8 cellular contexts compared by ENCODE assay signal in the genomic region with DNA sequence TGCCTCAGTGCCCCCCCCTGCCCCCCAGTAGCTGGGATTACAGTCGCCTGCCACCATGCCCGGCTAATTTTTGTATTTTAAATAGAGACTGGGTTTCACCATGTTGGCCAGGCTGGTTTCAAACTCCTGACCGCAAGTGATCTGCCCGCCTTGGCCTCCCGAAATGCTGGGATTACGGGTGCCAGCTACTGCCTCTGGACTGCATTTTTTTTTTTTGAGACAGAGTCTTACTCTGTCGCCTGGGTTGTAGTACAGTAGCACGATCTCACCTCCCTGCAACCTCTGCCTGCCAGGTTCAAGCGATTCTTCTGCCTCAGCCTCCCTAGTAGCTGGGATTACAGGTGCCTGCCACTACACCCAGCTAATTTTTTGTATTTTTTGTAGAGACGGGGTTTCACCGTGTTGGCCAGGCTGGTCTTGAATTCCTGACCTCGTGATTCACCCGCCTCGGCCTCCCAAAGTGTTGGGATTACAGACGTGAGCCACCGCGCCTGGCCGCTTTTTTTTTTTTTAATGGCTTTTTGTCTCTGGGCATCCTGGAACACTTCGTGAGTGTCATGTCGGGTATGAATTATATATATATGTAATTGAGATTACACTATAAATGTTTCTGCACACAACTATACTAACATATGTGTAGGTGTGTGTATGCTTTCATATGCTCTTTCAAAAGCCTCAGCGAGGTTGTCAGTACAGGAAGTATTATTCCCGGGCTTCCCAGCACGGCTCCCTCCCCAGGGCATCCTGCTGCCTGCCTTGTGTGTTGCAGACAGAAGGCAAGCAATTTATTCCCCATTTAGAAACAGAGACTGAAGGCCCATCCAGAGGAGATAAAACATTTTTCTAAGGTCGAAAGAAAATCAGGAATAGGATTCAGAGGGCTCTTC. TPM values are rescaled to one million over a fixed set of nuclear protein-coding genes. Genes with fewer than 3 reads are reported as not detected.
DNase-seq lines count a peak whose midpoint lies in the region; ATAC-seq and TF ChIP-seq lines count a peak whose summit lies in the region.
"Not testable (repeated sequence)": the region's sequence is repeated elsewhere in the genome, so short reads cannot be mapped to it uniquely, and the experiment has no call there.

No MANE protein-coding gene starts in this region.

- H3K79me1 ChIP-seq in mesendoderm (ENCODE audit: low read length), result not testable (repeated sequence)

- H2BK15ac ChIP-seq in mesendoderm (replicated peaks; ENCODE audit: low read depth), result not testable (repeated sequence)

- peak overlapping the region; percentile 17 for H3K9ac ChIP-seq in mesendoderm (ENCODE audit: low read length)

- H3K27ac ChIP-seq in CD4-positive, alpha-beta memory T cell (ENCODE audit: low read depth, low read length), result not testable (repeated sequence)
- peak overlapping the region; percentile 9 to 45 for H3K27ac ChIP-seq in breast epithelium
- H3K27ac ChIP-seq in gastroesophageal sphincter, result peak overlapping the region in 3 of 4 donors; percentile 49 to 81 (median 73)
- H3K27ac ChIP-seq in mesendoderm (ENCODE audit: low read depth, low read length), result peak overlapping the region; percentile 60

- not testable (repeated sequence) for H2AK5ac ChIP-seq in mesendoderm (ENCODE audit: low read length)

- not testable (repeated sequence) for H3K9me3 Mint-ChIP-seq in CD4-positive, alpha-beta memory T cell; activated CD4-positive, alpha-beta memory T cell treated with anti-CD3 and anti-CD28 coated beads for 36 hours; stimulated activated effector memory CD8-positive, alpha-beta T cell treated with anti-CD3 and anti-CD28 coated beads, Interleukin-12 subunit alpha, Interleukin-12 subunit beta, amount 100 ng/mL, for 72 hours

- not testable (repeated sequence) for H3K27me3 Mint-ChIP-seq in CD4-positive, alpha-beta memory T cell; activated CD4-positive, alpha-beta memory T cell treated with anti-CD3 and anti-CD28 coated beads for 36 hours

- POLR2A ChIA-PET in CD4-positive, alpha-beta memory T cell (lab: Charles Lee; ENCODE audit: partially characterized antibody), result interaction anchor here (1.9 kb wide), 1 partner anchor 19 kb away, joined by 10 read pairs; no protein-coding TSS in a partner anchor
- POLR2A ChIA-PET in activated CD4-positive, alpha-beta memory T cell treated with anti-CD3 and anti-CD28 coated beads for 36 hours (lab: Charles Lee), result not testable (repeated sequence)

- WGBS in gastroesophageal sphincter (ENCODE audit: low coverage in 1 of 2), 2 donors, result 43 to 60% methylated on average over 14 to 15 of the region's 24 CpGs
- no CpG with 5 or more reads among the region's 24 CpGs for WGBS in mesendoderm (ENCODE audit: extremely low coverage, insufficient coverage, low lambda C conversion rate)

- not testable (repeated sequence) for H2BK5ac ChIP-seq in mesendoderm (ENCODE audit: low read length)

- TF ChIP-seq POLR2A in breast epithelium (IDR thresholded peaks at IDR 0.05); gastroesophageal sphincter (IDR thresholded peaks at IDR 0.05): not testable (repeated sequence)

- peak overlapping the region; percentile 38 for H3K56ac ChIP-seq in mesendoderm (ENCODE audit: low read length)

- peaks cover 7 to 15% of the 10 kb centered on the region in 2 donors for H3K36me3 Mint-ChIP-seq in CD4-positive, alpha-beta memory T cell
- H3K36me3 Mint-ChIP-seq in activated CD4-positive, alpha-beta memory T cell treated with anti-CD3 and anti-CD28 coated beads for 36 hours, result peaks cover 20% of the 10 kb centered on the region
- peaks cover 96% of the 10 kb centered on the region for H3K36me3 Mint-ChIP-seq in stimulated activated effector memory CD8-positive, alpha-beta T cell treated with anti-CD3 and anti-CD28 coated beads, Interleukin-12 subunit alpha, Interleukin-12 subunit beta, amount 100 ng/mL, for 72 hours

- H2BK120ac ChIP-seq in mesendoderm (ENCODE audit: low read depth, low read length), result peak overlapping the region; percentile 69

- TF ChIP-seq CTCF in breast epithelium (IDR thresholded peaks at IDR 0.05), result peak in 1 of 3 donors; percentile 20
- TF ChIP-seq CTCF in gastroesophageal sphincter (IDR thresholded peaks at IDR 0.05), result not testable (repeated sequence)

- TF ChIP-seq EP300 in gastroesophageal sphincter (IDR thresholded peaks at IDR 0.05), result not testable (repeated sequence)

- not testable (repeated sequence) for H3K4me2 ChIP-seq in mesendoderm (ENCODE audit: low read length)

- peaks cover 13% of the 10 kb centered on the region for H3K36me3 ChIP-seq in CD4-positive, alpha-beta memory T cell (ENCODE audit: insufficient read depth, low read length)
- H3K36me3 ChIP-seq in breast epithelium; gastroesophageal sphincter; mesendoderm (ENCODE audit: control insufficient read depth, insufficient read depth, low read length): not testable (repeated sequence)

- H3K4ac ChIP-seq in mesendoderm (ENCODE audit: low read depth, low read length), result peak overlapping the region; percentile 50

- not testable (repeated sequence) for H3K23ac ChIP-seq in mesendoderm (ENCODE audit: low read length)

- H4K8ac ChIP-seq in mesendoderm (ENCODE audit: low read depth, low read length), result not testable (repeated sequence)

- H4K5ac ChIP-seq in mesendoderm (ENCODE audit: low read length), result not testable (repeated sequence)

- peak overlapping the region in 3 of 8 donors; percentile 25 to 57 (median 35) for H3K4me3 Mint-ChIP-seq in CD4-positive, alpha-beta memory T cell
- not testable (repeated sequence) for H3K4me3 Mint-ChIP-seq in activated CD4-positive, alpha-beta memory T cell treated with anti-CD3 and anti-CD28 coated beads for 36 hours; stimulated activated effector memory CD8-positive, alpha-beta T cell treated with anti-CD3 and anti-CD28 coated beads, Interleukin-12 subunit alpha, Interleukin-12 subunit beta, amount 100 ng/mL, for 72 hours

- DNase-seq in CD4-positive, alpha-beta memory T cell; activated CD4-positive, alpha-beta memory T cell treated with anti-CD3 and anti-CD28 coated beads for 36 hours; breast epithelium (ENCODE audit: low spot score in 2 of 2); stimulated activated effector memory CD8-positive, alpha-beta T cell treated with anti-CD3 and anti-CD28 coated beads, Interleukin-12 subunit alpha, Interleukin-12 subunit beta, amount 100 ng/mL, for 72 hours (ENCODE audit: low spot score in 2 of 2): not testable (repeated sequence)
- peak; percentile 56 for DNase-seq in HT-29 (ENCODE audit: low spot score)
- DNase-seq in NCI-H510A treated with DMSO at 0.1 percent for 48 hours (lab: John Stamatoyannopoulos, UW), result peak; percentile 17
- peak; percentile 84 for DNase-seq in mesendoderm

- peak overlapping the region in 6 of 7 donors; percentile 36 to 89 (median 71) for H3K27ac Mint-ChIP-seq in CD4-positive, alpha-beta memory T cell
- peak overlapping the region; percentile 44 for H3K27ac Mint-ChIP-seq in activated CD4-positive, alpha-beta memory T cell treated with anti-CD3 and anti-CD28 coated beads for 36 hours
- H3K27ac Mint-ChIP-seq in stimulated activated effector memory CD8-positive, alpha-beta T cell treated with anti-CD3 and anti-CD28 coated beads, Interleukin-12 subunit alpha, Interleukin-12 subunit beta, amount 100 ng/mL, for 72 hours, result peak overlapping the region; percentile 50

- H3K4me3 ChIP-seq in CD4-positive, alpha-beta memory T cell (ENCODE audit: low read length in 2 of 2); breast epithelium; gastroesophageal sphincter; mesendoderm (ENCODE audit: low read length): not testable (repeated sequence)

- peaks cover 76% of the 10 kb centered on the region for H3K4me1 ChIP-seq in CD4-positive, alpha-beta memory T cell (ENCODE audit: insufficient read depth, low read length)
- H3K4me1 ChIP-seq in breast epithelium (peaks cover 0 to 17% of the 10 kb centered on the region in 2 donors), gastroesophageal sphincter (peaks cover 3 to 95% (median 35%) of the 10 kb centered on the region in 3 donors), mesendoderm (ENCODE audit: control insufficient read depth, low read depth, low read length) (peaks cover 33% of the 10 kb centered on the region)

- H3K79me2 ChIP-seq in mesendoderm (ENCODE audit: control insufficient read depth, insufficient read depth, low read length), result peaks cover 77% of the 10 kb centered on the region

- peak overlapping the region; percentile 92 for H3K18ac ChIP-seq in mesendoderm (ENCODE audit: low read length)

- CTCF ChIA-PET in CD4-positive, alpha-beta memory T cell (lab: Charles Lee; ENCODE audit: partially characterized antibody), result interaction anchor here (1.4 to 2.3 kb wide), 2 partner anchors 8 to 19 kb away, joined by 3 to 8 read pairs; no protein-coding TSS in a partner anchor
- CTCF ChIA-PET in activated CD4-positive, alpha-beta memory T cell treated with anti-CD3 and anti-CD28 coated beads for 36 hours (lab: Charles Lee), result interaction anchor here (1.2 to 2.9 kb wide), 2 partner anchors 7 to 87 kb away, joined by 4 to 15 read pairs; no protein-coding TSS in a partner anchor

- ATAC-seq in gastroesophageal sphincter; stimulated activated effector memory CD8-positive, alpha-beta T cell treated with anti-CD3 and anti-CD28 coated beads, Interleukin-12 subunit alpha, Interleukin-12 subunit beta, amount 100 ng/mL, for 72 hours: not testable (repeated sequence)

- H3K4me1 Mint-ChIP-seq in CD4-positive, alpha-beta memory T cell, result peaks cover 39 to 90% (median 66%) of the 10 kb centered on the region in 4 donors
- peaks cover 70% of the 10 kb centered on the region for H3K4me1 Mint-ChIP-seq in activated CD4-positive, alpha-beta memory T cell treated with anti-CD3 and anti-CD28 coated beads for 36 hours (ENCODE audit: low read depth)
- H3K4me1 Mint-ChIP-seq in stimulated activated effector memory CD8-positive, alpha-beta T cell treated with anti-CD3 and anti-CD28 coated beads, Interleukin-12 subunit alpha, Interleukin-12 subunit beta, amount 100 ng/mL, for 72 hours, result peaks cover 62% of the 10 kb centered on the region

- intact Hi-C loops in CD4-positive, alpha-beta memory T cell (cut with micrococcal nuclease); activated CD4-positive, alpha-beta memory T cell treated with anti-CD3 and anti-CD28 coated beads for 36 hours (cut with micrococcal nuclease): not testable (repeated sequence)
- intact Hi-C loops in breast epithelium (cut with DNase I; ENCODE audit: low total_unique reads), result loop anchor here (1.0 kb wide), 1 partner anchor 45 kb away; no protein-coding TSS in a partner anchor

- not testable (repeated sequence) for H3K27me3 ChIP-seq in CD4-positive, alpha-beta memory T cell (ENCODE audit: insufficient read depth, low read length); breast epithelium; gastroesophageal sphincter; mesendoderm (ENCODE audit: insufficient read depth, low read length, poor library complexity)

- not testable (repeated sequence) for H3K9me3 ChIP-seq in CD4-positive, alpha-beta memory T cell (ENCODE audit: control insufficient read depth in 1 of 2, low read length in 2 of 2); breast epithelium; gastroesophageal sphincter

RNA-seq across cellular contexts. Expression of a gene that starts 47.6 kb away (rescaled TPM):
- 10 to 100 TPM; 68.6 to 70.1 TPM for total RNA-seq in CD4-positive, alpha-beta memory T cell
- 100 to 1,000 TPM; 153 to 156 TPM for polyA plus RNA-seq in CD4-positive, alpha-beta memory T cell
- 60.8 and 61.8 TPM in 2 replicates for total RNA-seq in HT-29 (2014; rRNA removed; shearing (Covaris generic))
- total RNA-seq in activated CD4-positive, alpha-beta memory T cell treated with anti-CD3 and anti-CD28 coated beads for 36 hours, result 100 to 1,000 TPM; 213 to 220 TPM
- total RNA-seq in breast epithelium (10 to 100 TPM; 51.2 to 63.4 (median 57.4) TPM), gastroesophageal sphincter (100 to 1,000 TPM in 3 of 4 donors, 10 to 100 TPM in 1; 92.5 to 216 (median 126) TPM)
- polyA plus RNA-seq in mesendoderm (2013, experiment 1 of 2), result 114 TPM
- 114 TPM for polyA plus RNA-seq in mesendoderm (2013, experiment 2 of 2)
